ENCODE assay signal across 14 cellular contexts in the genomic region with DNA sequence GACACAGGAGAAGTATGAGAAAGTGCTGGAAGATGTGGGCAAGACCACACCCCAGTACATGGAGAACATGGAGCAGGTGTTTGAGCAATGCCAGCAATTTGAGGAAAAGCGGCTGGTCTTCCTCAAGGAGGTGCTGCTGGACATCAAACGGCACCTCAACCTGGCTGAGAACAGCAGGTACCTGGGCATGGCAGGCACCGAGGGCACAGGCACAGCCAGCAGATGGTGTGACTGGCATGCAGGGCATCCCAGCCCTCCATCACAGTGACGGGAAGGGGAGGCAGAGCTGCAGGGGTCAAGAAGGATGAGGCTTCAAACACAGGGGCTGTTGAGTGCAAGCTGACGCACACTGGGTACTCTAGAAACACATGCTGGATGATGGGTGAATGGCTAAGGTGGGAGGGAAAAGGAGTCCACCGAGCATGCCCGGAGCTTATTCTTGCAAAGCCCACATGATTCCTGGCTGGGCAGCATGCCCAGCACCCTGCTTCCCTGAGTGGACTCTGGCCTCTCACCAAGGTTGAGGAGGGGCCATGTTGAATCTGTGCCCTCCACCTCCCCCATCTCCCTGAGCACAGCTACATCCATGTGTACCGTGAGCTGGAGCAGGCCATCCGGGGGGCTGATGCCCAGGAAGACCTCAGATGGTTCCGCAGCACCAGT. TPM values are rescaled to one million over a fixed set of nuclear protein-coding genes. Genes with fewer than 3 reads are reported as not detected.
A peak's percentile ranks its signal among the peaks of the same experiment; 100 is the strongest.
DNase-seq lines count a peak whose midpoint lies in the region; ATAC-seq and TF ChIP-seq lines count a peak whose summit lies in the region.
"Had no signal": no experiment of that assay in that cellular context is flagged by ENCODE, and none has a peak within 500 bp of the region (broad histone marks: within the 10 kb centered on the region; RNA-seq: fewer than 3 reads in every experiment).

No MANE protein-coding gene starts in this region.

- H3K36me3 ChIP-seq in right lobe of liver, result no peaks in the 10 kb centered on the region
- H3K36me3 ChIP-seq in upper lobe of left lung, result no peaks in the 10 kb centered on the region
- no peaks in the 10 kb centered on the region for H3K36me3 ChIP-seq in suprapubic skin

- TF ChIP-seq POLR2A in right lobe of liver (IDR thresholded peaks at IDR 0.05) (no peak), upper lobe of left lung (IDR thresholded peaks at IDR 0.05) (no peak), suprapubic skin (IDR thresholded peaks at IDR 0.05) (no peak)

- H3K27ac ChIP-seq in right lobe of liver (no peak overlapping the region), upper lobe of left lung (no peak overlapping the region), suprapubic skin (no peak overlapping the region)
- H3K27ac ChIP-seq: KMS-11 had no signal

- TF ChIP-seq CTCF in right lobe of liver (IDR thresholded peaks at IDR 0.05) (no peak), upper lobe of left lung (IDR thresholded peaks at IDR 0.05) (peak in 1 of 6 experiments; percentile 22), suprapubic skin (IDR thresholded peaks at IDR 0.05) (no peak)

- intact Hi-C loops in Right ventricle myocardium inferior (cut with DNase I) (no loop called here), cardiac septum (cut with DNase I) (no loop called here), right lobe of liver (cut with DNase I) (loop anchor here (5.0 to 10.0 kb wide), 3 partner anchors 65 to 78 kb away; a partner anchor contains a TSS)

- H3K4me3 ChIP-seq in right lobe of liver (no peak overlapping the region), upper lobe of left lung (no peak overlapping the region), suprapubic skin (no peak overlapping the region)

- H3K4me1 ChIP-seq in right lobe of liver (peaks cover 0 to 9% (median 0%) of the 10 kb centered on the region in 4 donors), upper lobe of left lung (peaks cover 3 to 13% (median 7%) of the 10 kb centered on the region in 4 donors), suprapubic skin (peaks cover 11% of the 10 kb centered on the region)

- WGBS in right lobe of liver (ENCODE audit: insufficient coverage, low coverage, low lambda C conversion rate, missing lambda C conversion rate), result 38% methylated on average over 6 of the region's 10 CpGs
- WGBS in upper lobe of left lung, 2 donors, result 56 to 62% methylated on average over 6 to 10 of the region's 10 CpGs
- 79% methylated on average over 10 of the region's 10 CpGs for WGBS in suprapubic skin

- ATAC-seq in Right ventricle myocardium inferior, result no peak
- ATAC-seq in right lobe of liver, result peak; percentile 27 to 67 (median 64)
- no peak for ATAC-seq in upper lobe of left lung (ENCODE audit: low FRiP score in 2 of 2)
- ATAC-seq: activated T-helper 17 cell treated with anti-CD3 and anti-CD28 coated beads, Interleukin-2, amount 50 U/mL, for 72 hours; Panc1 had no signal

- H3K9me3 ChIP-seq in right lobe of liver (no peaks in the 10 kb centered on the region), upper lobe of left lung (no peaks in the 10 kb centered on the region), suprapubic skin (no peaks in the 10 kb centered on the region)

- no peaks in the 10 kb centered on the region for H3K27me3 ChIP-seq in right lobe of liver
- H3K27me3 ChIP-seq in upper lobe of left lung, result no peaks in the 10 kb centered on the region
- H3K27me3 ChIP-seq in suprapubic skin, result no peaks in the 10 kb centered on the region

- DNase-seq in Right ventricle myocardium inferior (ENCODE audit: missing footprints) (peak; percentile 70), cardiac septum (ENCODE audit: low spot score) (no peak), astrocyte of the hippocampus (ENCODE audit: low read depth, low spot score) (peak; percentile 63), right lobe of liver (peak; percentile 80 to 82 (median 81)), upper lobe of left lung (peak; percentile 34 to 48), Kasumi-1 (lab: John Stamatoyannopoulos, UW) (no peak), suprapubic skin (ENCODE audit: low spot score in 2 of 2) (no peak), NCI-H128 (lab: John Stamatoyannopoulos, UW; ENCODE audit: unreplicated experiment) (no peak)
- DNase-seq: DND-41; stimulated activated CD4-positive, alpha-beta T cell treated with anti-CD3 and anti-CD28 coated beads, Interleukin-15, amount 100 ng/mL, for 24 hours had no signal

- TF ChIP-seq EP300 in upper lobe of left lung (IDR thresholded peaks at IDR 0.05) (no peak), suprapubic skin (IDR thresholded peaks at IDR 0.05) (no peak)

RNA-seq across cellular contexts. Expression of a gene that starts 26.3 kb away (rescaled TPM):
- total RNA-seq in Right ventricle myocardium inferior (not detected), cardiac septum (0.19 TPM), right lobe of liver (not detected), upper lobe of left lung (1 to 10 TPM in 5 of 6 donors, under 1 TPM in 1; 0.61 to 5.2 (median 3.8) TPM), suprapubic skin (10 to 100 TPM; 25.0 to 45.9 (median 32.3) TPM)
- total RNA-seq: T-helper 1 cell treated with Interleukin-12 subunit alpha and Interleukin-12 subunit beta and Interleukin-4 antibody, amounts not matched to agents 30 ng/mL and 1 ng/mL, for 36 hours had no signal

Comparison
In these comparisons a context has a peak if more than half of its experiments do, and no peak if none do; other contexts are left out.
1. DNase-seq: peak in Right ventricle myocardium inferior (single experiment), astrocyte of the hippocampus (single experiment), right lobe of liver (3 of 3) and upper lobe of left lung (2 of 2); none in cardiac septum (single experiment), Kasumi-1 (0 of 2), suprapubic skin (0 of 2) and NCI-H128 (single experiment).
2. ATAC-seq: peak in right lobe of liver (4 of 4); none in Right ventricle myocardium inferior (single experiment) and upper lobe of left lung (0 of 2).
3. RNA of a gene that starts 26.3 kb away (total RNA-seq): 25.0 to 45.9 TPM in suprapubic skin; 0.61 to 5.2 TPM in upper lobe of left lung, 0.19 TPM in cardiac septum (single experiment), not detected in Right ventricle myocardium inferior (single experiment) and not detected in right lobe of liver; every median in the first group is over 4 times any median in the second.
4. intact Hi-C loops: an anchor here in right lobe of liver (5.0 to 10.0 kb wide); none called in Right ventricle myocardium inferior and cardiac septum.